ENCODE assay signal across 15 cellular contexts in genomic region chr21:38942617-38943245, GRCh38.
DNase-seq lines count a peak whose midpoint lies in the region; ATAC-seq and TF ChIP-seq lines count a peak whose summit lies in the region.
"Had no signal": no experiment of that assay in that cellular context is flagged by ENCODE, and none has a peak within 500 bp of the region (broad histone marks: within the 10 kb centered on the region; RNA-seq: fewer than 3 reads in every experiment).

No MANE protein-coding gene starts in this region.

- H3K27ac ChIP-seq in upper lobe of right lung: no peak overlapping the region
- H3K27ac ChIP-seq: SK-N-MC had no signal

- intact Hi-C loops in head of caudate nucleus (cut with DNase I) (no loop called here), upper lobe of right lung (cut with DNase I) (no loop called here), left ventricle myocardium superior (cut with micrococcal nuclease) (no loop called here)
- intact Hi-C loops in activated CD4-positive, alpha-beta T cell treated with anti-CD3 and anti-CD28 coated beads for 36 hours (cut with DNase I, micrococcal nuclease): no loop called here

- no peak overlapping the region for H3K27ac Mint-ChIP-seq in activated CD4-positive, alpha-beta T cell treated with anti-CD3 and anti-CD28 coated beads for 36 hours

- no peaks in the 10 kb centered on the region for H3K36me3 Mint-ChIP-seq in activated CD4-positive, alpha-beta T cell treated with anti-CD3 and anti-CD28 coated beads for 36 hours (ENCODE audit: low read depth)

- H3K4me1 ChIP-seq in upper lobe of right lung: no peaks in the 10 kb centered on the region

- no peaks in the 10 kb centered on the region for H3K36me3 ChIP-seq in upper lobe of right lung

- TF ChIP-seq CTCF in upper lobe of right lung (IDR thresholded peaks at IDR 0.05): no peak

- H3K27me3 ChIP-seq in upper lobe of right lung: no peaks in the 10 kb centered on the region

- no peak overlapping the region for H3K4me3 ChIP-seq in upper lobe of right lung
- H3K4me3 ChIP-seq: SK-N-MC had no signal

- DNase-seq in COLO668 (lab: John Stamatoyannopoulos, UW; ENCODE audit: unreplicated experiment): peak; percentile 50
- peak; percentile 67 for DNase-seq in NCI-H2029 (lab: John Stamatoyannopoulos, UW)
- DNase-seq in NCI-H748 treated with DMSO at 0.1 percent for 48 hours (lab: John Stamatoyannopoulos, UW): peak; percentile 69
- DNase-seq in head of caudate nucleus: peak; percentile 21 to 92 (median 68)
- DNase-seq in activated CD4-positive, alpha-beta T cell treated with anti-CD3 and anti-CD28 coated beads for 36 hours: no peak
- no peak for DNase-seq in upper lobe of right lung
- DNase-seq in SW480 (ENCODE audit: low spot score): no peak
- no peak for DNase-seq in left ventricle myocardium superior
- DNase-seq: AML-193, EL, H7, KG1, NCI-H1105, PC-3 had no signal

- H3K9me3 Mint-ChIP-seq in activated CD4-positive, alpha-beta T cell treated with anti-CD3 and anti-CD28 coated beads for 36 hours (ENCODE audit: low read depth): no peaks in the 10 kb centered on the region

- no peaks in the 10 kb centered on the region for H3K27me3 Mint-ChIP-seq in activated CD4-positive, alpha-beta T cell treated with anti-CD3 and anti-CD28 coated beads for 36 hours

- CTCF ChIA-PET in activated CD4-positive, alpha-beta T cell treated with anti-CD3 and anti-CD28 coated beads for 36 hours (lab: Charles Lee): interaction anchor here (0.5 kb wide), 1 partner anchor 267 kb away, joined by 4 read pairs; no protein-coding TSS in a partner anchor

- H3K4me1 Mint-ChIP-seq in activated CD4-positive, alpha-beta T cell treated with anti-CD3 and anti-CD28 coated beads for 36 hours: peaks cover 10% of the 10 kb centered on the region

- no peaks in the 10 kb centered on the region for H3K9me3 ChIP-seq in upper lobe of right lung

- POLR2A ChIA-PET in activated CD4-positive, alpha-beta T cell treated with anti-CD3 and anti-CD28 coated beads for 36 hours (lab: Charles Lee): no interaction called here

- ATAC-seq in activated CD4-positive, alpha-beta T cell treated with anti-CD3 and anti-CD28 coated beads for 36 hours: no peak
- ATAC-seq in upper lobe of right lung: no peak
- ATAC-seq in left ventricle myocardium superior: no peak
- ATAC-seq: PC-3 had no signal

- H3K4me3 Mint-ChIP-seq in activated CD4-positive, alpha-beta T cell treated with anti-CD3 and anti-CD28 coated beads for 36 hours: no peak overlapping the region

Comparison
In these comparisons a context has a peak if more than half of its experiments do, and no peak if none do; other contexts are left out.
1. DNase-seq: peak in COLO668 (single experiment), NCI-H2029 (single experiment), NCI-H748 treated with DMSO at 0.1 percent for 48 hours (single experiment) and head of caudate nucleus (42 of 42); none in activated CD4-positive, alpha-beta T cell treated with anti-CD3 and anti-CD28 coated beads for 36 hours (single experiment), upper lobe of right lung (single experiment), SW480 (single experiment) and left ventricle myocardium superior (single experiment).